12 cellular contexts compared by ENCODE assay signal in genomic region chr20:58102744-58103516, GRCh38.
DNase-seq lines count a peak whose midpoint lies in the region; ATAC-seq and FAIRE-seq lines count a peak whose summit lies in the region.
"Had no signal": no experiment of that assay in that cellular context is flagged by ENCODE, and none has a peak within 500 bp of the region (broad histone marks: within the 10 kb centered on the region; RNA-seq: fewer than 3 reads in every experiment).

No MANE protein-coding gene starts in this region.

- H3K36me3 Mint-ChIP-seq in activated naive CD8-positive, alpha-beta T cell treated with anti-CD3 and anti-CD28 coated beads, Interleukin-2, amount 50 U/mL, for 24 hours (ENCODE audit: low read depth): no peaks in the 10 kb centered on the region

- DNase-seq in COR-L47 (lab: John Stamatoyannopoulos, UW): peak; percentile 4
- DNase-seq in HTR-8/SVneo (ENCODE audit: insufficient read length, low spot score): peak; percentile 76
- peak; percentile 57 for DNase-seq in activated naive CD8-positive, alpha-beta T cell treated with anti-CD3 and anti-CD28 coated beads, Interleukin-2, amount 50 U/mL, for 24 hours
- peak; percentile 30 to 49 for DNase-seq in stimulated activated CD4-positive, alpha-beta T cell treated with anti-CD3 and anti-CD28 coated beads, Interleukin-2, amount 100 ng/mL, for 24 hours
- DNase-seq in posterior cingulate gyrus: no peak
- no peak for DNase-seq in SIG-M5 (lab: John Stamatoyannopoulos, UW)
- no peak for DNase-seq in OCI-M1 (lab: John Stamatoyannopoulos, UW)
- DNase-seq: CD8-positive, alpha-beta memory T cell; NCI-H1436; right cardiac atrium; stimulated activated naive CD4-positive, alpha-beta T cell had no signal

- intact Hi-C loops in posterior cingulate gyrus (cut with DNase I): no loop called here

- peak; percentile 98 for FAIRE-seq in HTR-8/SVneo (lab: Jason Lieb, UNC)

- peaks cover 6% of the 10 kb centered on the region for H3K4me1 Mint-ChIP-seq in activated naive CD8-positive, alpha-beta T cell treated with anti-CD3 and anti-CD28 coated beads, Interleukin-2, amount 50 U/mL, for 24 hours
- H3K4me1 Mint-ChIP-seq: CD8-positive, alpha-beta memory T cell; GM23338 had no signal

- peak; percentile 94 for ATAC-seq in activated naive CD8-positive, alpha-beta T cell treated with anti-CD3 and anti-CD28 coated beads, Interleukin-2, amount 50 U/mL, for 24 hours
- ATAC-seq: GM23338, right cardiac atrium had no signal

- H3K27me3 Mint-ChIP-seq in activated naive CD8-positive, alpha-beta T cell treated with anti-CD3 and anti-CD28 coated beads, Interleukin-2, amount 50 U/mL, for 24 hours: peaks cover 67% of the 10 kb centered on the region

- no peaks in the 10 kb centered on the region for H3K9me3 Mint-ChIP-seq in activated naive CD8-positive, alpha-beta T cell treated with anti-CD3 and anti-CD28 coated beads, Interleukin-2, amount 50 U/mL, for 24 hours
- H3K9me3 Mint-ChIP-seq: CD8-positive, alpha-beta memory T cell had no signal

- no peak overlapping the region for H3K4me3 Mint-ChIP-seq in activated naive CD8-positive, alpha-beta T cell treated with anti-CD3 and anti-CD28 coated beads, Interleukin-2, amount 50 U/mL, for 24 hours
- H3K4me3 Mint-ChIP-seq: CD8-positive, alpha-beta memory T cell; GM23338 had no signal

- peak overlapping the region; percentile 67 for H3K27ac Mint-ChIP-seq in activated naive CD8-positive, alpha-beta T cell treated with anti-CD3 and anti-CD28 coated beads, Interleukin-2, amount 50 U/mL, for 24 hours
- H3K27ac Mint-ChIP-seq: GM23338 had no signal

Comparison
In these comparisons a context has a peak if more than half of its experiments do, and no peak if none do; other contexts are left out.
1. DNase-seq: peak in COR-L47 (single experiment), HTR-8/SVneo (single experiment), activated naive CD8-positive, alpha-beta T cell treated with anti-CD3 and anti-CD28 coated beads, Interleukin-2, amount 50 U/mL, for 24 hours (single experiment) and stimulated activated CD4-positive, alpha-beta T cell treated with anti-CD3 and anti-CD28 coated beads, Interleukin-2, amount 100 ng/mL, for 24 hours (2 of 2); none in posterior cingulate gyrus (0 of 10), SIG-M5 (single experiment) and OCI-M1 (single experiment).